1 cellular context compared by ENCODE assay signal in genomic region chr18:9712606-9713005, GRCh38.
TF ChIP-seq lines count a peak whose summit lies in the region.

No MANE protein-coding gene starts in this region.

TF ChIP-seq in K562, 482 proteins besides CTCF, POLR2A, EP300 and RAD21 (continued from another document):
- no peak for TF ChIP-seq E2F8 (IDR thresholded peaks at IDR 0.05; ENCODE audit: low read depth, partially characterized antibody)
- TF ChIP-seq, protein P1, sequence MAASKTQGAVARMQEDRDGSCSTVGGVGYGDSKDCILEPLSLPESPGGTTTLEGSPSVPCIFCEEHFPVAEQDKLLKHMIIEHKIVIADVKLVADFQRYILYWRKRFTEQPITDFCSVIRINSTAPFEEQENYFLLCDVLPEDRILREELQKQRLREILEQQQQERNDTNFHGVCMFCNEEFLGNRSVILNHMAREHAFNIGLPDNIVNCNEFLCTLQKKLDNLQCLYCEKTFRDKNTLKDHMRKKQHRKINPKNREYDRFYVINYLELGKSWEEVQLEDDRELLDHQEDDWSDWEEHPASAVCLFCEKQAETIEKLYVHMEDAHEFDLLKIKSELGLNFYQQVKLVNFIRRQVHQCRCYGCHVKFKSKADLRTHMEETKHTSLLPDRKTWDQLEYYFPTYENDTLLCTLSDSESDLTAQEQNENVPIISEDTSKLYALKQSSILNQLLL (CRISPR knock-in tag; IDR thresholded peaks at IDR 0.05; ENCODE audit: borderline replicate concordance), result no peak
